ENCODE assay signal across 21 cellular contexts in the genomic region with DNA sequence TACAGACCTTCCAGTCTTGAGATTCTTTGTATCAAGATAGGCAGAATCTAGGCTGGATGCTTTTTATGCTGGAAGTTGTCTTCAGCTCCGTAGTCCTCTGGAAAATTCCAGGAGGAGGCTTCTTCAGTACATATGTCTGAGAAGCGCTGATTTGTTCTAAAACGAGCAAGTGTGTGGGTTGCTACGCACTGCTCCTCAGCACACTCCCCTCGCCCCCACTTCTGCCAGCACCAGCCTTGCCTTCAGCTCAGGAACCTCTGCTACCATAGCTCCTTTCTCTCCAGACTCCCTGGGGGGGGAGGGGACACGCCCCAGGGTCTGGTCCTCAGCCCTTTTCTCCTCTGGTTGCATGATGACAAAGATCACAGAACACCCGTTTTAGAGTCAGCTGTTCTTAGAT.
"Had no signal": no experiment of that assay in that cellular context is flagged by ENCODE, and none has a peak within 500 bp of the region (broad histone marks: within the 10 kb centered on the region; RNA-seq: fewer than 3 reads in every experiment).

No MANE protein-coding gene starts in this region.

- H3K36me3 Mint-ChIP-seq: naive thymus-derived CD8-positive, alpha-beta T cell had no signal

- H3K27ac ChIP-seq: colonic mucosa, foreskin keratinocyte, heart left ventricle, stomach, thyroid gland, upper lobe of left lung, uterus had no signal

- H3K4me1 Mint-ChIP-seq: endodermal cell; naive thymus-derived CD8-positive, alpha-beta T cell had no signal

- H3K9me3 Mint-ChIP-seq: endodermal cell had no signal

- H3K27me3 ChIP-seq: colonic mucosa, heart left ventricle, stomach, thyroid gland, upper lobe of left lung, uterus had no signal

- H3K36me3 ChIP-seq: colonic mucosa, heart left ventricle, stomach, thyroid gland, upper lobe of left lung, uterus had no signal

- DNase-seq: cerebellar nuclear complex; colonic mucosa; dermis blood vessel endothelial cell; effector CD4-positive, alpha-beta T cell; endodermal cell; erythroblast; foreskin keratinocyte; heart left ventricle; kidney glomerular epithelial cell; mammary epithelial cell; mucosa of descending colon; naive thymus-derived CD8-positive, alpha-beta T cell; right cardiac atrium; small intestine; stimulated activated CD4-positive, alpha-beta T cell treated with anti-CD3 and anti-CD28 coated beads, Interleukin-12 subunit alpha, Interleukin-12 subunit beta, amount 100 ng/mL, for 4 hours; stimulated activated naive CD4-positive, alpha-beta T cell; stomach; substantia nigra; thyroid gland; upper lobe of left lung; uterus had no signal

- H3K9me3 ChIP-seq: colonic mucosa, thyroid gland, upper lobe of left lung, uterus had no signal

- H3K4me1 ChIP-seq: colonic mucosa, foreskin keratinocyte, heart left ventricle, stomach, thyroid gland, upper lobe of left lung, uterus had no signal

- H3K4me3 Mint-ChIP-seq: endodermal cell; naive thymus-derived CD8-positive, alpha-beta T cell had no signal

- H3K27ac Mint-ChIP-seq: endodermal cell; naive thymus-derived CD8-positive, alpha-beta T cell had no signal

- H3K4me3 ChIP-seq: colonic mucosa, heart left ventricle, mucosa of descending colon, stomach, thyroid gland, upper lobe of left lung, uterus had no signal

- ATAC-seq: foreskin keratinocyte; heart left ventricle; mucosa of descending colon; naive thymus-derived CD8-positive, alpha-beta T cell; right cardiac atrium had no signal
